In genomic region chr1:70319750-70320149, GRCh38 we compare ENCODE assay signal across 13 cellular contexts. TPM values are rescaled to one million over a fixed set of nuclear protein-coding genes. Genes with fewer than 3 reads are reported as not detected.
A peak's percentile ranks its signal among the peaks of the same experiment; 100 is the strongest.
DNase-seq lines count a peak whose midpoint lies in the region; ATAC-seq and TF ChIP-seq lines count a peak whose summit lies in the region.
"Had no signal": no experiment of that assay in that cellular context is flagged by ENCODE, and none has a peak within 500 bp of the region (broad histone marks: within the 10 kb centered on the region; RNA-seq: fewer than 3 reads in every experiment).

No MANE protein-coding gene starts in this region.

- TF ChIP-seq RAD21 in SK-N-SH (IDR thresholded peaks at IDR 0.05; ENCODE audit: low read length) = no peak

- peak overlapping the region; percentile 42 for H3K4me2 ChIP-seq in SK-N-SH

- no peaks in the 10 kb centered on the region; a peak in 1 of 4 replicates for H3K4me1 ChIP-seq in SK-N-SH (ENCODE audit: control insufficient read depth in 1 of 2, insufficient read depth in 2 of 2, low read depth in 1 of 2, low read length in 1 of 2)

- POLR2A ChIA-PET in SK-N-SH (lab: Yijun Ruan, JAX) = no interaction called here

- H3K9me3 ChIP-seq in SK-N-SH = no peaks in the 10 kb centered on the region
- H3K9me3 ChIP-seq: heart left ventricle had no signal

- peak overlapping the region; percentile 31; the same call in 1 of the 2 replicates for H3K9ac ChIP-seq in SK-N-SH

- no peaks in the 10 kb centered on the region for H3K27me3 ChIP-seq in SK-N-SH (ENCODE audit: insufficient read depth)
- H3K27me3 ChIP-seq: heart left ventricle had no signal

- CTCF ChIA-PET in SK-N-SH (lab: Yijun Ruan, JAX) = no interaction called here

- peaks cover 30% of the 10 kb centered on the region for H3F3A ChIP-seq in SK-N-SH (replicated peaks; ENCODE audit: insufficient read depth)

- H2AFZ ChIP-seq in SK-N-SH (ENCODE audit: low read depth) = no peak overlapping the region

- peaks cover 5 to 17% of the 10 kb centered on the region in 2 experiments for H3K36me3 ChIP-seq in SK-N-SH (replicated peaks in 1 of 2; ENCODE audit: control insufficient read depth in 1 of 2, insufficient read depth in 2 of 2, low read length in 1 of 2)

- H3K79me2 ChIP-seq in SK-N-SH (ENCODE audit: insufficient read depth) = peaks cover 87% of the 10 kb centered on the region

- peak; percentile 30 for DNase-seq in DMS53 (lab: John Stamatoyannopoulos, UW)
- no peak for DNase-seq in DMS53 treated with DMSO at 0.1 percent for 48 hours (lab: John Stamatoyannopoulos, UW; ENCODE audit: unreplicated experiment)
- DNase-seq in SK-N-SH = no peak
- peak; percentile 20 for DNase-seq in fibroblast of the aortic adventitia (ENCODE audit: low read depth)
- DNase-seq in stromal cell of bone marrow (ENCODE audit: low read depth) = peak; percentile 23
- no peak for DNase-seq in Right ventricle myocardium superior
- no peak for DNase-seq in activated CD4-positive, alpha-beta T cell treated with anti-CD3 and anti-CD28 coated beads for 1 hour
- DNase-seq: activated CD4-positive, CD25-positive, alpha-beta regulatory T cell treated with anti-CD3 and anti-CD28 coated beads, Interleukin-2, amount 50 U/mL, for 72 hours; caudate nucleus; heart left ventricle; NCI-H524 treated with DMSO at 0.1 percent for 48 hours had no signal

- H3K4me3 ChIP-seq in SK-N-SH (ENCODE audit: low read depth in 2 of 2, low read length in 1 of 2) = no peak overlapping the region
- no peak overlapping the region for H3K4me3 ChIP-seq in fibroblast of the aortic adventitia (ENCODE audit: low read depth, low read length)
- H3K4me3 ChIP-seq: heart left ventricle had no signal

- 0 out of 2 replicates have a peak, but pooled peaks cover 3% of the 10 kb centered on the region for H4K20me1 ChIP-seq in SK-N-SH (ENCODE audit: insufficient read depth)

- no peak for TF ChIP-seq EP300 in SK-N-SH (IDR thresholded peaks at IDR 0.05; ENCODE audit: borderline replicate concordance in 1 of 2, low read depth in 1 of 2, low read length in 1 of 2)

- no peak for TF ChIP-seq CTCF in SK-N-SH (IDR thresholded peaks at IDR 0.05)
- TF ChIP-seq CTCF in fibroblast of the aortic adventitia (IDR thresholded peaks at IDR 0.05; ENCODE audit: insufficient read depth, low read length) = no peak

- peaks cover 3% of the 10 kb centered on the region; the same call in 1 of the 2 replicates for H3K9me2 ChIP-seq in SK-N-SH

- intact Hi-C loops in Right ventricle myocardium superior (cut with DNase I) = no loop called here

- H3K27ac ChIP-seq in SK-N-SH (ENCODE audit: low read depth in 2 of 2, low read length in 1 of 2) = peak overlapping the region in 1 of 2 experiments; percentile 75; a peak in 2 of 4 replicates
- H3K27ac ChIP-seq: 22Rv1, heart left ventricle had no signal

- ATAC-seq in Right ventricle myocardium superior (ENCODE audit: poor library complexity) (no peak), GM21423 (IDR thresholded peaks at IDR 0.05; ENCODE audit: unreplicated experiment) (no peak)
- ATAC-seq: heart left ventricle had no signal

TF ChIP-seq in SK-N-SH, 30 proteins besides CTCF, POLR2A, EP300 and RAD21:
- TF ChIP-seq MAX (IDR thresholded peaks at IDR 0.05; ENCODE audit: low read depth) = no peak
- TF ChIP-seq TAF1 (IDR thresholded peaks at IDR 0.05; ENCODE audit: borderline replicate concordance, low read depth, low read length) = no peak
- TF ChIP-seq FOSL2 (IDR thresholded peaks at IDR 0.05; ENCODE audit: borderline replicate concordance, low read depth) = peak; percentile 5; the same call in 1 of the 2 replicates
- TF ChIP-seq POLR2AphosphoS5 (IDR thresholded peaks at IDR 0.05; ENCODE audit: low read depth, low read length) = no peak

RNA-seq across cellular contexts. Expression of gene ANKRD13C, which starts 34.8 kb away (rescaled TPM):
- polyA plus RNA-seq in SK-N-SH (2012; rRNA removed) = 5.2 and 5.5 TPM in 2 replicates
- 5.8 and 7.5 TPM in 2 replicates for polyA plus RNA-seq in SK-N-SH (2012; cell fraction: cytosol; rRNA removed)
- 5.3 and 5.9 TPM in 2 replicates for polyA plus RNA-seq in SK-N-SH (2012; cell fraction: nucleus; rRNA removed)
- 34.3 and 37.7 TPM in 2 replicates for total RNA-seq in fibroblast of the aortic adventitia (ENCODE audit: low replicate concordance)
- total RNA-seq in Right ventricle myocardium superior = 9.1 TPM

Comparison
In these comparisons a context has a peak if more than half of its experiments do, and no peak if none do; other contexts are left out.
1. DNase-seq: peak in DMS53 (single experiment), fibroblast of the aortic adventitia (single experiment) and stromal cell of bone marrow (single experiment); none in DMS53 treated with DMSO at 0.1 percent for 48 hours (single experiment), SK-N-SH (single experiment), Right ventricle myocardium superior (single experiment) and activated CD4-positive, alpha-beta T cell treated with anti-CD3 and anti-CD28 coated beads for 1 hour (single experiment).